ENCODE assay signal across 10 cellular contexts in the genomic region with DNA sequence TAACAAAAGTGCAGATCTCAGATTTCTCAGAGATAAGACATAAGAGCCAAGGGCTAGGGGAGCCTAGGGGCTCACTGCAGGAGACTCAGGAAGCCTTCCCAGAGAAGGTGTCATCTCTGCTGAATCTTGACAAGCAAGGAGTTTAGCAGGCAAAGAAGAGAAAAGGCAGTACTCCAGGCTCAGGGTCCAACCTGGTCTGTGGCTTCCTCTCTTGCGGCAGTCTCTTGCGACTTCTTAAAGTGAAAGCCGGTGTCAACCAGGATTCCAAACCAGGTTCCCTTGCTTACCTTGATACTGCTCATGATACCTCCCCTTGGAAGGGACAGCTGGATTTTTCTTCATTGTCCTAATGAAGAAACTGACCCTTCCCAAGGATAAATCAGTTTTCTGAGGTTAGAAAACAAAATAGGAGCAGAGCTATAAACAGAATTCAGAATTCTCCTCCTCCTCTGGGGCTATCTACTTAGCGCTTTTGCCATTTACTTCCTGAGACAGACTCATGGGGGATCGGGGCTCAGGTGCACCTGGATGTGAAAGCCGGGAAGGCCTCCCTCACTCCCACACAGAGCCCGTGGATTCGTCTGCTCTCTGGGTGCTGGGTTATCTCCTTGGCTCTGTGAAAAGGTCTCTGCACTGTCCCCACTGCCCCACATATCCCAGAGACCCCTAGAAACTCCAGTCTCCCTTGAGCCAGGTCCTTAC. TPM values are rescaled to one million over a fixed set of nuclear protein-coding genes. Genes with fewer than 3 reads are reported as not detected.
DNase-seq lines count a peak whose midpoint lies in the region; ATAC-seq and TF ChIP-seq lines count a peak whose summit lies in the region.
"Had no signal": no experiment of that assay in that cellular context is flagged by ENCODE, and none has a peak within 500 bp of the region (broad histone marks: within the 10 kb centered on the region; RNA-seq: fewer than 3 reads in every experiment).

No MANE protein-coding gene starts in this region.

- ATAC-seq in DND-41 (ENCODE audit: insufficient read depth, low read depth) (peak; percentile 41), GM21529 (IDR thresholded peaks at IDR 0.05; ENCODE audit: unreplicated experiment) (no peak)

- no peaks in the 10 kb centered on the region for H3K9me3 ChIP-seq in DND-41 (ENCODE audit: insufficient read depth, low read length, severe bottlenecking)
- H3K9me3 ChIP-seq in PC-9 (ENCODE audit: insufficient read depth, low read depth), result no peaks in the 10 kb centered on the region
- H3K9me3 ChIP-seq in HAP-1, result no peaks in the 10 kb centered on the region
- H3K9me3 ChIP-seq: MG63 had no signal

- H3K9me3 Mint-ChIP-seq in progenitor cell of endocrine pancreas (ENCODE audit: low read depth), result no peaks in the 10 kb centered on the region

- H3K4me1 ChIP-seq in DND-41 (ENCODE audit: insufficient read depth, low read length) (peaks cover 9% of the 10 kb centered on the region), PC-9 (replicated peaks; ENCODE audit: insufficient read depth) (peaks cover 34% of the 10 kb centered on the region), HAP-1 (peaks cover 6% of the 10 kb centered on the region)

- BruUV-seq in PC-9 (replicated peaks; lab: Mats Ljungman, UMichigan), result TSS peak; percentile 19

- TF ChIP-seq POLR2A in erythroblast (IDR thresholded peaks at IDR 0.05; ENCODE audit: low read length), result no peak

- no peak overlapping the region for H3K9ac ChIP-seq in DND-41 (ENCODE audit: low read depth, low read length)

- CTCF ChIA-PET in PC-9 (lab: Charles Lee), result interaction anchor here (0.5 to 0.9 kb wide), 3 partner anchors 83 to 162 kb away, joined by 3 to 6 read pairs (median 4); no protein-coding TSS in a partner anchor

- H3K4me1 Mint-ChIP-seq in progenitor cell of endocrine pancreas (ENCODE audit: low read depth), result peaks cover 50% of the 10 kb centered on the region

- peaks cover 35% of the 10 kb centered on the region for H3K27me3 Mint-ChIP-seq in progenitor cell of endocrine pancreas

- POLR2A ChIA-PET in PC-9 (lab: Charles Lee; ENCODE audit: unreplicated experiment), result interaction anchor here (0.5 to 2.7 kb wide), 20 partner anchors 14 to 1522 kb away, joined by 3 to 42 read pairs (median 4); a partner anchor contains a TSS

- H3K27ac ChIP-seq in DND-41 (ENCODE audit: low read length) (no peak overlapping the region), PC-9 (peak overlapping the region; percentile 89)

- in situ Hi-C loops in HAP-1 (cut with MboI; ENCODE audit: low sequenced_read_pairs), result no loop called here

- peaks cover 54% of the 10 kb centered on the region for H3F3A ChIP-seq in PC-9 (ENCODE audit: insufficient read depth, low read depth)

- H3K79me2 ChIP-seq in DND-41 (ENCODE audit: insufficient read depth, low read length) (no peaks in the 10 kb centered on the region), PC-9 (ENCODE audit: low read depth) (peaks cover 44% of the 10 kb centered on the region)

- H4K20me1 ChIP-seq in DND-41 (ENCODE audit: insufficient read depth, low read length), result no peaks in the 10 kb centered on the region
- H4K20me1 ChIP-seq in PC-9 (ENCODE audit: insufficient read depth), result no peaks in the 10 kb centered on the region

- no peaks in the 10 kb centered on the region for H3K36me3 ChIP-seq in DND-41 (ENCODE audit: insufficient read depth, low read length)
- no peaks in the 10 kb centered on the region for H3K36me3 ChIP-seq in PC-9 (ENCODE audit: low read depth)
- H3K36me3 ChIP-seq in HAP-1 (replicated peaks), result no peaks in the 10 kb centered on the region
- H3K36me3 ChIP-seq: MG63 had no signal

- no peak for TF ChIP-seq CTCF in DND-41 (IDR thresholded peaks at IDR 0.05; ENCODE audit: borderline replicate concordance, extremely low read depth, low read length, poor library complexity, severe bottlenecking)
- no peak for TF ChIP-seq CTCF in PC-9 (conservative IDR thresholded peaks at IDR 0.05)
- TF ChIP-seq CTCF in epithelial cell of proximal tubule (conservative IDR thresholded peaks at IDR 0.05; ENCODE audit: low read depth, low read length), result no peak
- TF ChIP-seq CTCF in progenitor cell of endocrine pancreas (IDR thresholded peaks at IDR 0.05; ENCODE audit: unreplicated experiment), result no peak

- H3K4me3 ChIP-seq in DND-41 (ENCODE audit: low read depth in 1 of 2, low read length in 2 of 2), result no peak overlapping the region
- peak overlapping the region; percentile 62 for H3K4me3 ChIP-seq in PC-9
- H3K4me3 ChIP-seq in epithelial cell of proximal tubule (ENCODE audit: low read depth, low read length), result peak overlapping the region; percentile 87
- H3K4me3 ChIP-seq in HAP-1, result no peak overlapping the region

- H3K36me3 Mint-ChIP-seq in progenitor cell of endocrine pancreas (ENCODE audit: insufficient read depth), result no peaks in the 10 kb centered on the region

- peak overlapping the region; percentile 91 for H3K27ac Mint-ChIP-seq in progenitor cell of endocrine pancreas

- H3K27me3 ChIP-seq in DND-41 (ENCODE audit: insufficient read depth, low read length, poor library complexity) (peaks cover 6% of the 10 kb centered on the region), PC-9 (ENCODE audit: insufficient read depth, low read depth) (no peaks in the 10 kb centered on the region), HAP-1 (ENCODE audit: low read depth) (no peaks in the 10 kb centered on the region)
- H3K27me3 ChIP-seq: MG63 had no signal

- H3K9me2 ChIP-seq in PC-9 (ENCODE audit: insufficient read depth), result no peaks in the 10 kb centered on the region

- H3K4me2 ChIP-seq in DND-41 (ENCODE audit: insufficient read depth, low read length) (no peak overlapping the region), PC-9 (peak overlapping the region; percentile 98)

- DNase-seq in DND-41 (no peak), PC-9 (no peak), epithelial cell of proximal tubule (ENCODE audit: low read depth) (no peak), progenitor cell of endocrine pancreas (ENCODE audit: low spot score, unreplicated experiment) (no peak), HAP-1 (ENCODE audit: low spot score in 2 of 2) (no peak), erythroblast (lab: John Stamatoyannopoulos, UW) (no peak), NCI-H2171 treated with DMSO at 0.1 percent for 48 hours (lab: John Stamatoyannopoulos, UW) (no peak)

- intact Hi-C loops in PC-9 (cut with micrococcal nuclease; ENCODE audit: unreplicated experiment), result loop anchor here (1.0 to 5.0 kb wide), 11 partner anchors 7 to 312 kb away; a partner anchor contains a TSS

- H2AFZ ChIP-seq in DND-41 (ENCODE audit: low read depth, low read length) (no peak overlapping the region), PC-9 (no peak overlapping the region)

- peak overlapping the region; percentile 10 for H3K4me3 Mint-ChIP-seq in progenitor cell of endocrine pancreas (ENCODE audit: low read depth)

RNA-seq across cellular contexts. Expression of a gene that starts 1.8 kb away (rescaled TPM):
- total RNA-seq in PC-9 (2021), result 460 and 549 TPM in 2 replicates
- total RNA-seq in epithelial cell of proximal tubule, result 15.6 and 52.2 TPM in 2 replicates
- 14.3 and 23.1 TPM in 2 replicates for total RNA-seq in progenitor cell of endocrine pancreas
- total RNA-seq: T-helper 1 cell treated with Interleukin-12 subunit alpha and Interleukin-12 subunit beta and Interleukin-4 antibody, amounts not matched to agents 30 ng/mL and 1 ng/mL, for 36 hours had no signal

RNA-seq across cellular contexts. Expression of a gene that starts 6.8 kb away (rescaled TPM):
- 178 and 185 TPM in 2 replicates for total RNA-seq in PC-9 (2021)
- 108 and 152 TPM in 2 replicates for total RNA-seq in epithelial cell of proximal tubule
- 17.8 and 18.3 TPM in 2 replicates for total RNA-seq in progenitor cell of endocrine pancreas

RNA-seq across cellular contexts. Expression of a gene that starts 35.2 kb away (rescaled TPM):
- total RNA-seq in PC-9 (2021), result 144 and 165 TPM in 2 replicates
- total RNA-seq in epithelial cell of proximal tubule, result 163 and 186 TPM in 2 replicates
- total RNA-seq in progenitor cell of endocrine pancreas, result 67.5 and 68.8 TPM in 2 replicates

Comparison
In these comparisons a context has a peak if more than half of its experiments do, and no peak if none do; other contexts are left out.
1. H3K4me3 ChIP-seq: peak in PC-9 (single experiment) and epithelial cell of proximal tubule (single experiment); none in DND-41 (0 of 2) and HAP-1 (single experiment).